ENCODE assay signal across 1 cellular context in the genomic region with DNA sequence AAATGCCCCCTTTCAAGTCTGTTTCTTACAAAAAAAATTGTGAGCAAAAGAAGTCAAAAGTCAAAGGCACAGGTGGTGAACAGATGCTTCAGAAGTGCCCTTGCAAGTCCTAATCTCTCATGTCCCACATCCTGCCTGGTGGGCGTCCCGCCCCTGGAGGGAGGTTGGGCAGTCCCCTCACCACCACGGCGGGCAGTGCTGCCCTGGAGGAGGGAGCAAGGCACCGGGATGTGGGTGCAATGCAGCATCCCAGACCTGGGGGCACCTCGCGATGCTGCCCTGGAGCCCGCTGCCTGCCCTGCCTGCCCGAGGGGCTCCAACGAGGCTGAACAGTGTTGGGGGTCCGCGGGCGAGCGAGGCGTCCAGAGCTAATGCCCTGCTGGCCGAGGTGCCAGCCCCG.
TF ChIP-seq lines count a peak whose summit lies in the region.

No MANE protein-coding gene starts in this region.

TF ChIP-seq in H1, 55 proteins besides CTCF, POLR2A, EP300 and RAD21:
- no peak for TF ChIP-seq CBX5 (IDR thresholded peaks at IDR 0.05; ENCODE audit: low read depth, low read length)
- no peak for TF ChIP-seq TAF7 (optimal IDR thresholded peaks at IDR 0.05; ENCODE audit: borderline replicate concordance, low read depth, low read length)
- no peak for TF ChIP-seq KDM1A (IDR thresholded peaks at IDR 0.05; ENCODE audit: borderline replicate concordance, low read length)
- peak; percentile 36 for TF ChIP-seq EZH2 (IDR thresholded peaks at IDR 0.05; ENCODE audit: low read depth, low read length, severe bottlenecking)
- no peak for TF ChIP-seq RNF2 (IDR thresholded peaks at IDR 0.05; ENCODE audit: borderline replicate concordance, low read depth, low read length, missing control alignments, poor library complexity, severe bottlenecking)
- TF ChIP-seq TBP (IDR thresholded peaks at IDR 0.05; ENCODE audit: low read depth, low read length): no peak
- TF ChIP-seq NANOG (IDR thresholded peaks at IDR 0.05; ENCODE audit: insufficient read depth, low read depth, low read length, poor library complexity, severe bottlenecking): no peak
- no peak for TF ChIP-seq SP1 (IDR thresholded peaks at IDR 0.05; ENCODE audit: low read depth, low read length)
- TF ChIP-seq KDM5A (IDR thresholded peaks at IDR 0.05; ENCODE audit: low read length): no peak
- peak; percentile 27 for TF ChIP-seq CTBP2 (IDR thresholded peaks at IDR 0.05; ENCODE audit: borderline replicate concordance, insufficient read depth, insufficient read length, low read length)
- TF ChIP-seq BACH1 (IDR thresholded peaks at IDR 0.05; ENCODE audit: low read length): no peak
- TF ChIP-seq ASH2L (IDR thresholded peaks at IDR 0.05; ENCODE audit: low read length): no peak
